10 cellular contexts compared by ENCODE assay signal in the genomic region with DNA sequence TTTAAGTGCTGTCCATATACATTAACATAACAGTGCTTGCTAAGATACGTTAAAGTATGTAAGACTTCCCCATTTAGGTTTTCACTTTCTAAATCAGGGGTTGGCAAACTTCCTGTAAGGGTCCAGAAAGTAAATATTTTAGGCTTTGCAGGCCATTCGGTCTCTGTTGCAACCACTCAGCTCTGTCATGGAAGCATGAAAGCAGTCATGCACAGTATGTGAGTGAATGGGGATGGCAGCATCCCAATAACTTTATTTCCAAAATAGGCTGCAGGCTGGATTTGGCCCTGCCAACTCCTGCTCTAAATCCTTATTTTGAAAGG. TPM values are rescaled to one million over a fixed set of nuclear protein-coding genes. Genes with fewer than 3 reads are reported as not detected.
DNase-seq lines count a peak whose midpoint lies in the region; ATAC-seq, FAIRE-seq and TF ChIP-seq lines count a peak whose summit lies in the region.
"Had no signal": no experiment of that assay in that cellular context is flagged by ENCODE, and none has a peak within 500 bp of the region (broad histone marks: within the 10 kb centered on the region; RNA-seq: fewer than 3 reads in every experiment).

No MANE protein-coding gene starts in this region.

- no peaks in the 10 kb centered on the region for H3K4me1 Mint-ChIP-seq in HFFc6 (ENCODE audit: low read depth)

- no peak overlapping the region for H3K27ac Mint-ChIP-seq in HFFc6

- no peaks in the 10 kb centered on the region for H3K36me3 Mint-ChIP-seq in HFFc6 (ENCODE audit: low read depth)

- H3K4me3 Mint-ChIP-seq in HFFc6 = no peak overlapping the region

- H3K9me3 Mint-ChIP-seq in HFFc6 = no peaks in the 10 kb centered on the region; the same call in 1 of the 2 replicates

- H3K27me3 Mint-ChIP-seq in HFFc6 (ENCODE audit: insufficient read depth) = peaks cover 10% of the 10 kb centered on the region

- TF ChIP-seq POLR2A in GM18505 (IDR thresholded peaks at IDR 0.05; ENCODE audit: borderline replicate concordance, extremely low read depth, insufficient read depth, insufficient read length) = no peak

- no peak for TF ChIP-seq CTCF in HFFc6 (IDR thresholded peaks at IDR 0.05)

- no peak for FAIRE-seq in urothelium cell line (lab: Jason Lieb, UNC)

- ATAC-seq in GM18505 (IDR thresholded peaks at IDR 0.05; ENCODE audit: unreplicated experiment) (peak; percentile 85), GM21737 (IDR thresholded peaks at IDR 0.05; ENCODE audit: unreplicated experiment) (peak; percentile 93), HG03565 (IDR thresholded peaks at IDR 0.05; ENCODE audit: unreplicated experiment) (peak; percentile 91), left ventricle myocardium superior (peak; percentile 57)

- intact Hi-C loops in left ventricle myocardium superior (cut with micrococcal nuclease) = no loop called here

- no peak for DNase-seq in left ventricle myocardium superior
- DNase-seq in middle frontal gyrus (ENCODE audit: extremely low spot score, low spot score) = no peak
- DNase-seq in HFFc6 = no peak
- DNase-seq in T-helper 1 cell = no peak
- DNase-seq in urothelium cell line (ENCODE audit: low spot score) = no peak
- DNase-seq: mammary epithelial cell, MG63 had no signal

RNA-seq across cellular contexts. Expression of gene LY75, which starts 29.1 kb away (rescaled TPM):
- total RNA-seq in left ventricle myocardium superior = 0.40 TPM
- not detected for total RNA-seq in HFFc6 (2021; fragmentation: NEBNext Ultra II Directional; extraction: Animal tissue kit (Norgen Biotek cat#: 25700))
